22 cellular contexts compared by ENCODE assay signal in genomic region chr20:41111578-41111951, GRCh38. TPM values are rescaled to one million over a fixed set of nuclear protein-coding genes. Genes with fewer than 3 reads are reported as not detected.
DNase-seq lines count a peak whose midpoint lies in the region; ATAC-seq and TF ChIP-seq lines count a peak whose summit lies in the region.
"Had no signal": no experiment of that assay in that cellular context is flagged by ENCODE, and none has a peak within 500 bp of the region (broad histone marks: within the 10 kb centered on the region; RNA-seq: fewer than 3 reads in every experiment).

No MANE protein-coding gene starts in this region.

- no peak for TF ChIP-seq POLR2A in right lobe of liver (IDR thresholded peaks at IDR 0.05)

- ATAC-seq in GM18868 (IDR thresholded peaks at IDR 0.05; ENCODE audit: unreplicated experiment) (peak; percentile 73), lower lobe of right lung (no peak), right lobe of liver (no peak)
- ATAC-seq: A549, T-cell had no signal

- H3K27ac ChIP-seq in lower lobe of right lung: no peak overlapping the region
- no peak overlapping the region for H3K27ac ChIP-seq in right lobe of liver
- H3K27ac ChIP-seq in coronary artery: no peak overlapping the region
- H3K27ac ChIP-seq: A549, BLaER1, brain microvascular endothelial cell, colonic mucosa, left ventricle myocardium inferior, suprapubic skin had no signal

- H3K36me3 Mint-ChIP-seq in activated CD4-positive, alpha-beta T cell treated with anti-CD3 and anti-CD28 coated beads, Interleukin-2, amount 10 ng/mL, durations not matched to agents 7 days and 5 days (ENCODE audit: low read depth): peaks cover 55% of the 10 kb centered on the region
- H3K36me3 Mint-ChIP-seq in chondrocyte (ENCODE audit: low read depth): peaks cover 41% of the 10 kb centered on the region
- peaks cover 48% of the 10 kb centered on the region for H3K36me3 Mint-ChIP-seq in progenitor cell of endocrine pancreas (ENCODE audit: insufficient read depth)

- POLR2A ChIA-PET in activated CD4-positive, alpha-beta T cell treated with anti-CD3 and anti-CD28 coated beads, Interleukin-2, amount 10 ng/mL, durations not matched to agents 7 days and 5 days (lab: Charles Lee): no interaction called here

- H3K27me3 ChIP-seq in lower lobe of right lung (ENCODE audit: low read depth) (no peaks in the 10 kb centered on the region), right lobe of liver (no peaks in the 10 kb centered on the region)
- H3K27me3 ChIP-seq: BLaER1, brain microvascular endothelial cell, colonic mucosa, suprapubic skin had no signal

- no peaks in the 10 kb centered on the region for H3K9me3 Mint-ChIP-seq in activated CD4-positive, alpha-beta T cell treated with anti-CD3 and anti-CD28 coated beads, Interleukin-2, amount 10 ng/mL, durations not matched to agents 7 days and 5 days
- H3K9me3 Mint-ChIP-seq in chondrocyte (ENCODE audit: low read depth): no peaks in the 10 kb centered on the region
- H3K9me3 Mint-ChIP-seq in progenitor cell of endocrine pancreas (ENCODE audit: low read depth): no peaks in the 10 kb centered on the region
- H3K9me3 Mint-ChIP-seq: T-cell had no signal

- intact Hi-C loops in lower lobe of right lung (cut with DNase I) (no loop called here), right lobe of liver (cut with DNase I) (no loop called here)

- H3K4me3 Mint-ChIP-seq in activated CD4-positive, alpha-beta T cell treated with anti-CD3 and anti-CD28 coated beads, Interleukin-2, amount 10 ng/mL, durations not matched to agents 7 days and 5 days: no peak overlapping the region
- H3K4me3 Mint-ChIP-seq in chondrocyte (ENCODE audit: unreplicated experiment): no peak overlapping the region
- no peak overlapping the region for H3K4me3 Mint-ChIP-seq in progenitor cell of endocrine pancreas (ENCODE audit: low read depth)
- H3K4me3 Mint-ChIP-seq: activated naive CD8-positive, alpha-beta T cell; T-cell had no signal

- no peaks in the 10 kb centered on the region for H3K27me3 Mint-ChIP-seq in activated CD4-positive, alpha-beta T cell treated with anti-CD3 and anti-CD28 coated beads, Interleukin-2, amount 10 ng/mL, durations not matched to agents 7 days and 5 days
- no peaks in the 10 kb centered on the region for H3K27me3 Mint-ChIP-seq in chondrocyte (ENCODE audit: low read depth)
- H3K27me3 Mint-ChIP-seq in progenitor cell of endocrine pancreas: no peaks in the 10 kb centered on the region
- H3K27me3 Mint-ChIP-seq: activated naive CD8-positive, alpha-beta T cell; T-cell had no signal

- H3K36me3 ChIP-seq in lower lobe of right lung: peaks cover 94% of the 10 kb centered on the region
- peaks cover 0 to 46% (median 28%) of the 10 kb centered on the region in 4 donors for H3K36me3 ChIP-seq in right lobe of liver

- CTCF ChIA-PET in activated CD4-positive, alpha-beta T cell treated with anti-CD3 and anti-CD28 coated beads, Interleukin-2, amount 10 ng/mL, durations not matched to agents 7 days and 5 days (lab: Charles Lee): interaction anchor here (0.7 to 1.4 kb wide), 3 partner anchors 9 to 121 kb away, joined by 3 read pairs; no protein-coding TSS in a partner anchor

- no peak for TF ChIP-seq CTCF in chondrocyte (IDR thresholded peaks at IDR 0.05)
- no peak for TF ChIP-seq CTCF in progenitor cell of endocrine pancreas (IDR thresholded peaks at IDR 0.05; ENCODE audit: unreplicated experiment)
- no peak for TF ChIP-seq CTCF in lower lobe of right lung (IDR thresholded peaks at IDR 0.05)
- no peak for TF ChIP-seq CTCF in right lobe of liver (IDR thresholded peaks at IDR 0.05)
- no peak for TF ChIP-seq CTCF in coronary artery (IDR thresholded peaks at IDR 0.05)

- no peaks in the 10 kb centered on the region for H3K9me3 ChIP-seq in lower lobe of right lung
- no peaks in the 10 kb centered on the region for H3K9me3 ChIP-seq in right lobe of liver
- H3K9me3 ChIP-seq: A549, BLaER1, colonic mucosa, left ventricle myocardium inferior, suprapubic skin had no signal

- no peak for DNase-seq in activated CD4-positive, alpha-beta T cell treated with anti-CD3 and anti-CD28 coated beads, Interleukin-2, amount 10 ng/mL, durations not matched to agents 7 days and 5 days
- no peak for DNase-seq in activated CD4-positive, alpha-beta T cell treated with anti-CD3 and anti-CD28 coated beads, Interleukin-2, amount 50 U/mL, for 4 hours
- DNase-seq in chondrocyte (ENCODE audit: low spot score) (no peak), progenitor cell of endocrine pancreas (ENCODE audit: low spot score, unreplicated experiment) (no peak), lower lobe of right lung (no peak), right lobe of liver (no peak), coronary artery (ENCODE audit: low spot score) (no peak)
- DNase-seq: brain microvascular endothelial cell, colonic mucosa, head of caudate nucleus, KBM-7, left ventricle myocardium inferior, NCI-H1694, NCI-H226, NCI-H82, SIG-M5, T-cell had no signal

- H3K4me1 ChIP-seq in lower lobe of right lung: no peaks in the 10 kb centered on the region
- no peaks in the 10 kb centered on the region for H3K4me1 ChIP-seq in right lobe of liver
- H3K4me1 ChIP-seq: colonic mucosa, left ventricle myocardium inferior, suprapubic skin had no signal

- WGBS in right lobe of liver (ENCODE audit: insufficient coverage, low coverage, low lambda C conversion rate, missing lambda C conversion rate): 100% methylated on average over 2 of the region's 5 CpGs

- H3K4me3 ChIP-seq in lower lobe of right lung: no peak overlapping the region
- H3K4me3 ChIP-seq in right lobe of liver: no peak overlapping the region
- no peak overlapping the region for H3K4me3 ChIP-seq in coronary artery
- H3K4me3 ChIP-seq: A549, BLaER1, colonic mucosa, left ventricle myocardium inferior, suprapubic skin had no signal

- H3K27ac Mint-ChIP-seq in activated CD4-positive, alpha-beta T cell treated with anti-CD3 and anti-CD28 coated beads, Interleukin-2, amount 10 ng/mL, durations not matched to agents 7 days and 5 days: peak overlapping the region; percentile 47
- peak overlapping the region; percentile 74 for H3K27ac Mint-ChIP-seq in chondrocyte (ENCODE audit: unreplicated experiment)
- peak overlapping the region; percentile 3 for H3K27ac Mint-ChIP-seq in progenitor cell of endocrine pancreas
- H3K27ac Mint-ChIP-seq: T-cell had no signal

- no peaks in the 10 kb centered on the region for H3K4me1 Mint-ChIP-seq in activated CD4-positive, alpha-beta T cell treated with anti-CD3 and anti-CD28 coated beads, Interleukin-2, amount 10 ng/mL, durations not matched to agents 7 days and 5 days
- H3K4me1 Mint-ChIP-seq in chondrocyte (ENCODE audit: low read depth): peaks cover 21% of the 10 kb centered on the region
- H3K4me1 Mint-ChIP-seq in progenitor cell of endocrine pancreas (ENCODE audit: low read depth): peaks cover 29% of the 10 kb centered on the region

RNA-seq across cellular contexts. Expression of gene PLCG1, which starts 25.8 kb away (rescaled TPM):
- 100 to 1,000 TPM; 395 to 443 TPM for total RNA-seq in activated CD4-positive, alpha-beta T cell treated with anti-CD3 and anti-CD28 coated beads, Interleukin-2, amount 10 ng/mL, durations not matched to agents 7 days and 5 days
- total RNA-seq in chondrocyte: 139 to 152 TPM (median 140 TPM) in 3 replicates
- total RNA-seq in progenitor cell of endocrine pancreas: 391 and 395 TPM in 2 replicates
- total RNA-seq in lower lobe of right lung: 94.0 TPM
- total RNA-seq in right lobe of liver: 10 to 100 TPM in 5 of 6 experiments, 1 to 10 TPM in 1; 9.5 to 22.6 (median 16.6) TPM

Comparison
In these comparisons a context has a peak if more than half of its experiments do, and no peak if none do; other contexts are left out.
1. H3K27ac Mint-ChIP-seq: peak in every context shown above with its lines; median percentile 74 in chondrocyte; 47 in activated CD4-positive, alpha-beta T cell treated with anti-CD3 and anti-CD28 coated beads, Interleukin-2, amount 10 ng/mL, durations not matched to agents 7 days and 5 days; 3 in progenitor cell of endocrine pancreas.